In genomic region chr4:109912706-109913621, GRCh38 we compare ENCODE assay signal across 9 cellular contexts. TPM values are rescaled to one million over a fixed set of nuclear protein-coding genes. Genes with fewer than 3 reads are reported as not detected.
DNase-seq lines count a peak whose midpoint lies in the region; ATAC-seq and TF ChIP-seq lines count a peak whose summit lies in the region.
"Had no signal": no experiment of that assay in that cellular context is flagged by ENCODE, and none has a peak within 500 bp of the region (broad histone marks: within the 10 kb centered on the region; RNA-seq: fewer than 3 reads in every experiment).

Gene EGF, plus strand, starts transcription at chr4:109912883. Its CDS starts 453 bp downstream, at chr4:109913336.

- no peaks in the 10 kb centered on the region for H3K36me3 Mint-ChIP-seq in neural progenitor cell

- H3F3A ChIP-seq in neural progenitor cell (ENCODE audit: low read depth): peaks cover 12% of the 10 kb centered on the region

- no peaks in the 10 kb centered on the region for H3K36me3 ChIP-seq in neural progenitor cell
- H3K36me3 ChIP-seq in BE2C: no peaks in the 10 kb centered on the region

- H2AFZ ChIP-seq in neural progenitor cell (replicated peaks): peak within 1 kb of the TSS; percentile 92

- peak within 1 kb of the TSS; percentile 4 for H3K4me3 ChIP-seq in fibroblast of mammary gland (ENCODE audit: control insufficient read depth, low read depth, low read length)
- H3K4me3 ChIP-seq in neural progenitor cell: peak within 1 kb of the TSS; percentile 7
- H3K4me3 ChIP-seq in BE2C (ENCODE audit: low read depth, low read length): no peak within 1 kb of the TSS

- H4K20me1 ChIP-seq in neural progenitor cell (ENCODE audit: low read depth): no peaks in the 10 kb centered on the region

- no peaks in the 10 kb centered on the region for H3K9me3 Mint-ChIP-seq in neural progenitor cell
- H3K9me3 Mint-ChIP-seq: activated CD4-positive, alpha-beta T cell treated with anti-CD3 and anti-CD28 coated beads, Interleukin-2, amount 10 ng/mL, durations not matched to agents 24 days and 14 days had no signal

- no peaks in the 10 kb centered on the region for H3K27me3 ChIP-seq in neural progenitor cell
- peaks cover 37% of the 10 kb centered on the region for H3K27me3 ChIP-seq in BE2C

- no peak within 1 kb of the TSS for H3K9ac ChIP-seq in neural progenitor cell

- H3K27me3 Mint-ChIP-seq in neural progenitor cell (ENCODE audit: insufficient read depth, low read depth): no peaks in the 10 kb centered on the region

- H3K79me2 ChIP-seq in neural progenitor cell (ENCODE audit: low read depth): no peaks in the 10 kb centered on the region

- peak within 1 kb of the TSS; percentile 36 for H3K4me2 ChIP-seq in neural progenitor cell

- H3K27ac ChIP-seq in neural progenitor cell: peak within 1 kb of the TSS; percentile 51

- TF ChIP-seq CTCF in fibroblast of mammary gland (conservative IDR thresholded peaks at IDR 0.05; ENCODE audit: control insufficient read depth, insufficient read depth, low read depth, low read length): no peak
- TF ChIP-seq CTCF in neural progenitor cell (IDR thresholded peaks at IDR 0.05): no peak
- no peak for TF ChIP-seq CTCF in BE2C (IDR thresholded peaks at IDR 0.05; ENCODE audit: low read depth, low read length)

- peak within 1 kb of the TSS; percentile 77 for H3K27ac Mint-ChIP-seq in neural progenitor cell
- H3K27ac Mint-ChIP-seq: activated CD4-positive, alpha-beta T cell treated with anti-CD3 and anti-CD28 coated beads, Interleukin-2, amount 10 ng/mL, durations not matched to agents 24 days and 14 days had no signal

- ATAC-seq in HG03139 (IDR thresholded peaks at IDR 0.05; ENCODE audit: unreplicated experiment) (no peak), esophagus mucosa (no peak)

- H3K9me3 ChIP-seq in neural progenitor cell (ENCODE audit: low read depth): no peaks in the 10 kb centered on the region
- no peaks in the 10 kb centered on the region for H3K9me3 ChIP-seq in BE2C

- DNase-seq in EH (ENCODE audit: low read depth) (peak; percentile 78), NCI-H226 (peak; percentile 64), fibroblast of mammary gland (ENCODE audit: low read depth) (peak; percentile 42), neural progenitor cell (ENCODE audit: low spot score) (peak; percentile 38), BE2C (no peak)
- DNase-seq in activated effector memory CD4-positive, alpha-beta T cell treated with Interleukin-2 at 50 U/mL for 16 hours: no peak
- DNase-seq: activated CD4-positive, alpha-beta T cell treated with anti-CD3 and anti-CD28 coated beads, Interleukin-2, amount 10 ng/mL, durations not matched to agents 24 days and 14 days had no signal

- H3K4me1 Mint-ChIP-seq in neural progenitor cell: peaks cover 48% of the 10 kb centered on the region
- H3K4me1 Mint-ChIP-seq: activated CD4-positive, alpha-beta T cell treated with anti-CD3 and anti-CD28 coated beads, Interleukin-2, amount 10 ng/mL, durations not matched to agents 24 days and 14 days had no signal

- H3K4me1 ChIP-seq in neural progenitor cell: peaks cover 36% of the 10 kb centered on the region
- no peaks in the 10 kb centered on the region for H3K4me1 ChIP-seq in BE2C

- peak within 1 kb of the TSS; percentile 75 for H3K4me3 Mint-ChIP-seq in neural progenitor cell
- H3K4me3 Mint-ChIP-seq: activated CD4-positive, alpha-beta T cell treated with anti-CD3 and anti-CD28 coated beads, Interleukin-2, amount 10 ng/mL, durations not matched to agents 24 days and 14 days had no signal

RNA-seq across cellular contexts. Expression of gene EGF, which starts in this region (rescaled TPM):
- 6.2 and 6.6 TPM in 2 replicates for total RNA-seq in neural progenitor cell (ENCODE audit: low replicate concordance)
- not detected for polyA plus RNA-seq in BE2C (2012; ENCODE audit: insufficient read depth, insufficient read length, low read depth)
- 0.24 TPM for total RNA-seq in esophagus mucosa
- total RNA-seq: activated CD4-positive, alpha-beta T cell treated with anti-CD3 and anti-CD28 coated beads, Interleukin-2, amount 10 ng/mL, durations not matched to agents 24 days and 14 days had no signal

Comparison
In these comparisons a context has a peak if more than half of its experiments do, and no peak if none do; other contexts are left out.
1. DNase-seq: peak in EH (single experiment), NCI-H226 (single experiment), fibroblast of mammary gland (single experiment) and neural progenitor cell (single experiment); none in BE2C (single experiment) and activated effector memory CD4-positive, alpha-beta T cell treated with Interleukin-2 at 50 U/mL for 16 hours (single experiment).